In genomic region chr2:39629646-39630045, GRCh38 we compare ENCODE assay signal across 1 cellular context.
TF ChIP-seq lines count a peak whose summit lies in the region.

No MANE protein-coding gene starts in this region.

TF ChIP-seq in IMR-90, 13 proteins besides CTCF, POLR2A, EP300 and RAD21 (continued from another document):
- no peak for TF ChIP-seq ELK1 (IDR thresholded peaks at IDR 0.05; ENCODE audit: borderline replicate concordance, low read depth, low read length)
- no peak for TF ChIP-seq NFE2L2 (IDR thresholded peaks at IDR 0.05; ENCODE audit: low read depth, low read length)
- no peak for TF ChIP-seq CEBPB (IDR thresholded peaks at IDR 0.05; ENCODE audit: low read depth, low read length)
- no peak for TF ChIP-seq SMC3 (IDR thresholded peaks at IDR 0.05; ENCODE audit: low read depth, low read length)
- no peak for TF ChIP-seq USF2 (IDR thresholded peaks at IDR 0.05; ENCODE audit: low read depth, low read length)
- TF ChIP-seq RFX5 (IDR thresholded peaks at IDR 0.05; ENCODE audit: low read depth, low read length), result no peak
- TF ChIP-seq MXI1 (IDR thresholded peaks at IDR 0.05; ENCODE audit: borderline replicate concordance, low read depth, low read length), result no peak
- no peak for TF ChIP-seq FOS (IDR thresholded peaks at IDR 0.05; ENCODE audit: low read depth, low read length)
- no peak for TF ChIP-seq CHD1 (IDR thresholded peaks at IDR 0.05; ENCODE audit: low read depth, low read length)
- no peak for TF ChIP-seq RCOR1 (IDR thresholded peaks at IDR 0.05; ENCODE audit: insufficient replicate concordance, low read length)
- no peak for TF ChIP-seq MAZ (IDR thresholded peaks at IDR 0.05; ENCODE audit: borderline replicate concordance, low read depth, low read length)
